In the genomic region with DNA sequence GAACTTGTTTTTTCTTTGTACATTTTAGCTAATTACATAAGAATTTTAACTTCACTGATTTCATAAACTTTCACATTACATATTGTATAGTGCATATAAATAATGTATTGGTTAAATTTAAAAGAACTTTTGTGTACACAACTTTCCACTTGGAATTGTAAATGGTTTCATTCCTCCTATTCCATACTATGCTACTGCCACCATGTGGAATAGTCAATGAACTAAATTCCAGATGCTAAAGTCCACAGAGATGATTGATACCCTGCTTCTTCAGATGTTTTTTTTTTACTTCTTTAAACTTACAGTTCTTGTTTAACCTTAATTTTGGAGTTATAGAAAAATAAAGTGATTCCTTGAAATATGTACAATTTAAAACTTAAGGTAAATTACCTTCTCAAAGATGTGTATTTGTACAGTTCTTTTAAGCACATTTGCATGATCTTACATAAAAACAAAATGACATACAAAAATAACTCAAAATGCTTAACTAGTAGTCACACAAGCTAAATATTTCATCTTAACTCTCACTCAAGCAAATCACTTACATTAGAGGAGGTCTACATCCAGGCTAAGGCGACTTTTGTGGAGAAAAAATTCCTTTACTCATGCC, we compare ENCODE assay signal across 8 cellular contexts.
DNase-seq lines count a peak whose midpoint lies in the region; ATAC-seq and TF ChIP-seq lines count a peak whose summit lies in the region.

No MANE protein-coding gene starts in this region.

- ATAC-seq in DND-41 (ENCODE audit: insufficient read depth, low read depth) (no peak), GM19328 (IDR thresholded peaks at IDR 0.05; ENCODE audit: unreplicated experiment) (no peak)

- H3K79me2 ChIP-seq in DND-41 (ENCODE audit: insufficient read depth, low read length), result no peaks in the 10 kb centered on the region

- no peak overlapping the region for H2AFZ ChIP-seq in DND-41 (ENCODE audit: low read depth, low read length)

- no peak overlapping the region for H3K9ac ChIP-seq in DND-41 (ENCODE audit: low read depth, low read length)

- H4K20me1 ChIP-seq in DND-41 (ENCODE audit: insufficient read depth, low read length), result no peaks in the 10 kb centered on the region

- H3K27me3 ChIP-seq in DND-41 (ENCODE audit: insufficient read depth, low read length, poor library complexity) (no peaks in the 10 kb centered on the region), breast epithelium (no peaks in the 10 kb centered on the region)

- H3K4me3 ChIP-seq in DND-41 (ENCODE audit: low read depth in 1 of 2, low read length in 2 of 2), result no peak overlapping the region
- H3K4me3 ChIP-seq in breast epithelium, result no peak overlapping the region

- H3K9me3 ChIP-seq in DND-41 (ENCODE audit: insufficient read depth, low read length, severe bottlenecking), result no peaks in the 10 kb centered on the region
- H3K9me3 ChIP-seq in breast epithelium, result no peaks in the 10 kb centered on the region

- intact Hi-C loops in breast epithelium (cut with DNase I; ENCODE audit: low total_unique reads), result no loop called here

- no peak for DNase-seq in DND-41
- peak; percentile 33 for DNase-seq in LoVo (ENCODE audit: low spot score)
- DNase-seq in breast epithelium (ENCODE audit: low spot score in 2 of 2), result no peak
- peak; percentile 52 for DNase-seq in midbrain (lab: John Stamatoyannopoulos, UW)
- DNase-seq in NCI-H524 treated with DMSO at 0.1 percent for 48 hours (lab: John Stamatoyannopoulos, UW), result no peak
- no peak for DNase-seq in activated T-cell treated with anti-CD3 and anti-CD28 coated beads, Interleukin-2, amount 50 U/mL, for 48 hours
- DNase-seq in foreskin melanocyte, result no peak

- TF ChIP-seq CTCF in DND-41 (IDR thresholded peaks at IDR 0.05; ENCODE audit: borderline replicate concordance, extremely low read depth, low read length, poor library complexity, severe bottlenecking) (peak; percentile 65), breast epithelium (IDR thresholded peaks at IDR 0.05) (peak in 2 of 3 donors; percentile 26 to 40)

- no peak overlapping the region for H3K27ac ChIP-seq in DND-41 (ENCODE audit: low read length)
- no peak overlapping the region for H3K27ac ChIP-seq in breast epithelium

- H3K36me3 ChIP-seq in DND-41 (ENCODE audit: insufficient read depth, low read length) (no peaks in the 10 kb centered on the region), breast epithelium (no peaks in the 10 kb centered on the region)

- H3K4me1 ChIP-seq in DND-41 (ENCODE audit: insufficient read depth, low read length) (no peaks in the 10 kb centered on the region), breast epithelium (no peaks in the 10 kb centered on the region)

- no peak overlapping the region for H3K4me2 ChIP-seq in DND-41 (ENCODE audit: insufficient read depth, low read length)

- TF ChIP-seq POLR2A in breast epithelium (IDR thresholded peaks at IDR 0.05), result no peak

Comparison
In these comparisons a context has a peak if more than half of its experiments do, and no peak if none do; other contexts are left out.
1. DNase-seq: peak in LoVo (single experiment) and midbrain (single experiment); none in DND-41 (single experiment), breast epithelium (0 of 2), NCI-H524 treated with DMSO at 0.1 percent for 48 hours (single experiment), activated T-cell treated with anti-CD3 and anti-CD28 coated beads, Interleukin-2, amount 50 U/mL, for 48 hours (0 of 2) and foreskin melanocyte (single experiment).